ENCODE assay signal across 9 cellular contexts in genomic region chr15:79977431-79977940, GRCh38. TPM values are rescaled to one million over a fixed set of nuclear protein-coding genes. Genes with fewer than 3 reads are reported as not detected.
DNase-seq lines count a peak whose midpoint lies in the region; ATAC-seq and TF ChIP-seq lines count a peak whose summit lies in the region.
"Had no signal": no experiment of that assay in that cellular context is flagged by ENCODE, and none has a peak within 500 bp of the region (broad histone marks: within the 10 kb centered on the region; RNA-seq: fewer than 3 reads in every experiment).

No MANE protein-coding gene starts in this region.

- no peaks in the 10 kb centered on the region for H3K36me3 ChIP-seq in lower lobe of right lung
- H3K36me3 ChIP-seq in esophagus muscularis mucosa = no peaks in the 10 kb centered on the region
- H3K36me3 ChIP-seq: cardiac muscle cell had no signal

- WGBS in esophagus muscularis mucosa = 77% methylated on average over 9 of the region's 9 CpGs

- no peaks in the 10 kb centered on the region for H3K4me1 Mint-ChIP-seq in progenitor cell of endocrine pancreas (ENCODE audit: low read depth)

- peak; percentile 84 to 97 for DNase-seq in NOMO-1 (lab: John Stamatoyannopoulos, UW; ENCODE audit: unreplicated experiment in 2 of 2)
- DNase-seq in lower lobe of right lung = peak; percentile 51
- no peak for DNase-seq in H4 (ENCODE audit: low spot score)
- DNase-seq in activated gamma-delta T cell (lab: John Stamatoyannopoulos, UW) = no peak
- no peak for DNase-seq in esophagus muscularis mucosa (ENCODE audit: extremely low spot score)
- no peak for DNase-seq in progenitor cell of endocrine pancreas (ENCODE audit: low spot score, unreplicated experiment)

- H3K27me3 Mint-ChIP-seq in progenitor cell of endocrine pancreas = peaks cover 9% of the 10 kb centered on the region

- H3K36me3 Mint-ChIP-seq in progenitor cell of endocrine pancreas (ENCODE audit: insufficient read depth) = no peaks in the 10 kb centered on the region

- H3K27ac Mint-ChIP-seq in progenitor cell of endocrine pancreas = no peak overlapping the region

- no peak overlapping the region for H3K4me3 Mint-ChIP-seq in progenitor cell of endocrine pancreas (ENCODE audit: low read depth)

- TF ChIP-seq EP300 in esophagus muscularis mucosa (IDR thresholded peaks at IDR 0.05) = no peak

- H3K9me3 ChIP-seq in lower lobe of right lung (no peaks in the 10 kb centered on the region), esophagus muscularis mucosa (no peaks in the 10 kb centered on the region)

- H3K27me3 ChIP-seq in lower lobe of right lung (ENCODE audit: low read depth) = no peaks in the 10 kb centered on the region
- H3K27me3 ChIP-seq in esophagus muscularis mucosa = no peaks in the 10 kb centered on the region
- H3K27me3 ChIP-seq: cardiac muscle cell had no signal

- TF ChIP-seq POLR2A in esophagus muscularis mucosa (IDR thresholded peaks at IDR 0.05; ENCODE audit: low read depth) = no peak

- intact Hi-C loops in lower lobe of right lung (cut with DNase I) = no loop called here
- intact Hi-C loops in esophagus muscularis mucosa (cut with DNase I) = no loop called here

- H3K4me3 ChIP-seq in lower lobe of right lung = no peak overlapping the region
- no peak overlapping the region for H3K4me3 ChIP-seq in esophagus muscularis mucosa
- H3K4me3 ChIP-seq: cardiac muscle cell had no signal

- H3K4me1 ChIP-seq in lower lobe of right lung (peaks cover 17% of the 10 kb centered on the region), esophagus muscularis mucosa (peaks cover 0 to 7% (median 4%) of the 10 kb centered on the region in 4 donors)

- H3K9me3 Mint-ChIP-seq in progenitor cell of endocrine pancreas (ENCODE audit: low read depth) = no peaks in the 10 kb centered on the region

- TF ChIP-seq CTCF in lower lobe of right lung (IDR thresholded peaks at IDR 0.05) (no peak), esophagus muscularis mucosa (IDR thresholded peaks at IDR 0.05) (no peak), progenitor cell of endocrine pancreas (IDR thresholded peaks at IDR 0.05; ENCODE audit: unreplicated experiment) (no peak)

- ATAC-seq in GM18502 (IDR thresholded peaks at IDR 0.05; ENCODE audit: poor library complexity, unreplicated experiment) (peak; percentile 48), GM21825 (IDR thresholded peaks at IDR 0.05; ENCODE audit: unreplicated experiment) (peak; percentile 48), lower lobe of right lung (peak; percentile 76 to 82)

- H3K27ac ChIP-seq in lower lobe of right lung (peak overlapping the region; percentile 68), esophagus muscularis mucosa (replicated peaks in 1 of 4) (peak overlapping the region in 1 of 4 donors; percentile 26)
- H3K27ac ChIP-seq: cardiac muscle cell had no signal

RNA-seq across cellular contexts. Expression of gene BCL2A1, which starts 6.5 kb away (rescaled TPM):
- total RNA-seq in lower lobe of right lung (124 TPM), esophagus muscularis mucosa (10 to 100 TPM in 1 of 4 donors, not detected in 3; 16.2 TPM), progenitor cell of endocrine pancreas (not detected in 2 replicates)
- not detected in 2 replicates for total RNA-seq in H4 (2014; rRNA removed; shearing (Covaris generic))
- total RNA-seq: cardiac muscle cell had no signal

Comparison
In these comparisons a context has a peak if more than half of its experiments do, and no peak if none do; other contexts are left out.
1. DNase-seq: peak in NOMO-1 (2 of 2) and lower lobe of right lung (single experiment); none in H4 (single experiment), activated gamma-delta T cell (single experiment), esophagus muscularis mucosa (single experiment) and progenitor cell of endocrine pancreas (single experiment).
2. Peak in every context shown above with its lines, with median percentiles within 50 percentile points of each other: ATAC-seq.